1 cellular context compared by ENCODE assay signal in the genomic region with DNA sequence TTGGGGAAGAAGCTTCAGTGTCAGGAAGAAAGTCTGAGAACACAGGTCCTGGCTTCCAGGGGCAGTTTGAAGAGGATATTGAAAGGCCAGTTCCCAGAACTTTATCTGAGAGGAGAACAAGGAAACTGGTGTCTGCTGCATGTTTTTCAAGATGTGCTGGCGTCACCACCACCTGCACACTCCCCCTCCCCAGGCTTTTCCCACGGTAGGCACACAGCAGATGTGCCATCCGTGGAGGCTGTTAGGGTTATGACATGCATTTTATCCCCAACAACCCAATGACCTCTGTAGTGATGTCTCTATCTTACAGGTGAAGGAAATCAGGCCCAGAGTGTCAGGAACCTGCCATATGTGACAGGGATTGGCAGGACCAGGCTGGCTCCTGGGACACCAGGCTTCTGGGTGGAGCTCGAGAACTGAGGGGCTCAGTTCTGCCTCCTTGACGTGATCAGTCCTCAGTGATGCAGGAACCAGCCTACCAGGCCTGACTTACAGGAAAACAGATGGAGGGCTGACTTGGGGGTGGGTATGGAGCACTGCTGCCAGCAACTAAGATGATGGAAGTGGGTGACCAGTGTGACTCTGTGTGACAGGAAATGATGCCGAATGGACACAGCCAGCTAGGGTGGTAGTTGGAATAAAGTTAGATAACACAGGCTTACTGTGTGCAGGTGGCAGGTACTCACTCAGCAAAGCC.
A peak's percentile ranks its signal among the peaks of the same experiment; 100 is the strongest.
TF ChIP-seq lines count a peak whose summit lies in the region.

No MANE protein-coding gene starts in this region.

TF ChIP-seq in H1, 55 proteins besides CTCF, POLR2A, EP300 and RAD21:
- TF ChIP-seq HDAC6 (IDR thresholded peaks at IDR 0.05; ENCODE audit: low read depth, low read length) (no peak), POLR2AphosphoS5 (IDR thresholded peaks at IDR 0.05; ENCODE audit: low read depth, low read length) (peak; percentile 15; the same call in 1 of the 2 replicates)
